ENCODE assay signal across 8 cellular contexts in the genomic region with DNA sequence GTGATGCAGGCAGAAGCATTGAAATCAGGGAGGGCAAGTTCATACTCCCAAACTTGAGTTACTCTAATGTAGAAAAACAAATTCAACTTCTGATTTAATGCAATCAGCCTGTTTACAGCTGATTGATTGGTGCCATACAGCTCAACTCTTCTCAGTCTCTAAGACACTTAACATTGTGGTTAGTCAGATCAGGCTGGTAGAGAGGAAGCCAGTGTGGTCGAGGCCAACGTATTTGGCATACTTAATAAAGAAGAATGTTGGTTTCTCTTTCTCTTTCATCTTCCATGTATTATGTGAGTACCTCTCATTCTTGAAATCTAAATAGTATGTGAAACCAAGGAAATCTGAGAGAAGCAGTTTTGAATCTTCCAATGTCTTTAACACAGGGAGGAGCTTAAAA.
DNase-seq lines count a peak whose midpoint lies in the region; ATAC-seq and TF ChIP-seq lines count a peak whose summit lies in the region.

No MANE protein-coding gene starts in this region.

- H3K4me1 ChIP-seq in CD8-positive, alpha-beta T cell (ENCODE audit: insufficient read depth, low read length) = peaks cover 19% of the 10 kb centered on the region

- H3K4me1 Mint-ChIP-seq in CD8-positive, alpha-beta T cell (ENCODE audit: low read depth) = peaks cover 30% of the 10 kb centered on the region
- peaks cover 29% of the 10 kb centered on the region for H3K4me1 Mint-ChIP-seq in activated T-cell treated with anti-CD3 and anti-CD28 coated beads, Interleukin-2, amount 50 U/mL, for 72 hours (ENCODE audit: low read depth)

- peak; percentile 97 for ATAC-seq in CD8-positive, alpha-beta T cell
- peak; percentile 94 for ATAC-seq in GM21576 (IDR thresholded peaks at IDR 0.05; ENCODE audit: unreplicated experiment)
- ATAC-seq in activated T-cell treated with anti-CD3 and anti-CD28 coated beads, Interleukin-2, amount 50 U/mL, for 72 hours (replicated peaks in 1 of 2) = peak; percentile 99

- CTCF ChIA-PET in CD8-positive, alpha-beta T cell (lab: Charles Lee) = no interaction called here

- no peak for TF ChIP-seq CTCF in CD8-positive, alpha-beta T cell (IDR thresholded peaks at IDR 0.05)
- TF ChIP-seq CTCF in dorsolateral prefrontal cortex (IDR thresholded peaks at IDR 0.05 in 54 of 56, conservative IDR thresholded peaks at IDR 0.05 in 2 of 56; ENCODE audit: low read depth in 1 of 56, partially characterized antibody in 56 of 56) = no peak

- H3K36me3 Mint-ChIP-seq in CD8-positive, alpha-beta T cell = no peaks in the 10 kb centered on the region
- H3K36me3 Mint-ChIP-seq in activated T-cell treated with anti-CD3 and anti-CD28 coated beads, Interleukin-2, amount 50 U/mL, for 72 hours (ENCODE audit: insufficient read depth in 2 of 2) = no peaks in the 10 kb centered on the region

- H3K4me3 Mint-ChIP-seq in CD8-positive, alpha-beta T cell = peak overlapping the region; percentile 44
- H3K4me3 Mint-ChIP-seq in activated T-cell treated with anti-CD3 and anti-CD28 coated beads, Interleukin-2, amount 50 U/mL, for 72 hours = peak overlapping the region; percentile 66 to 76

- H3K27ac ChIP-seq in CD8-positive, alpha-beta T cell (ENCODE audit: low read depth, low read length) = peak overlapping the region; percentile 17
- H3K27ac ChIP-seq in dorsolateral prefrontal cortex = no peak overlapping the region

- H3K27me3 ChIP-seq in CD8-positive, alpha-beta T cell (ENCODE audit: insufficient read depth, low read length) = no peaks in the 10 kb centered on the region
- H3K27me3 ChIP-seq in dorsolateral prefrontal cortex = no peaks in the 10 kb centered on the region

- intact Hi-C loops in CD8-positive, alpha-beta T cell (cut with DNase I, micrococcal nuclease) = no loop called here
- intact Hi-C loops in dorsolateral prefrontal cortex (cut with DNase I) = no loop called here

- H3K9me3 Mint-ChIP-seq in CD8-positive, alpha-beta T cell = no peaks in the 10 kb centered on the region
- H3K9me3 Mint-ChIP-seq in activated T-cell treated with anti-CD3 and anti-CD28 coated beads, Interleukin-2, amount 50 U/mL, for 72 hours = no peaks in the 10 kb centered on the region

- H3K4me3 ChIP-seq in CD8-positive, alpha-beta T cell (ENCODE audit: low read depth, low read length) = no peak overlapping the region
- H3K4me3 ChIP-seq in dorsolateral prefrontal cortex = no peak overlapping the region

- peak; percentile 22 to 75 (median 41) for DNase-seq in CD8-positive, alpha-beta T cell
- DNase-seq in Kasumi-1 (lab: John Stamatoyannopoulos, UW) (peak; percentile 84 to 86), NCI-H2196 (lab: John Stamatoyannopoulos, UW; ENCODE audit: unreplicated experiment) (no peak), inferior parietal cortex (ENCODE audit: extremely low spot score) (no peak), dorsolateral prefrontal cortex (no peak)
- peak; percentile 47 to 59 for DNase-seq in activated T-cell treated with anti-CD3 and anti-CD28 coated beads, Interleukin-2, amount 50 U/mL, for 72 hours
- DNase-seq in stimulated activated CD4-positive, alpha-beta T cell treated with anti-CD3 and anti-CD28 coated beads, Interleukin-1b, Interleukin-23, amount 100 ng/mL, for 48 hours = peak; percentile 40

- H3K9me3 ChIP-seq in CD8-positive, alpha-beta T cell (ENCODE audit: low read length) = no peaks in the 10 kb centered on the region

- POLR2A ChIA-PET in CD8-positive, alpha-beta T cell (lab: Charles Lee) = interaction anchor here (1.2 kb wide), 1 partner anchor 11 kb away, joined by 5 read pairs; no protein-coding TSS in a partner anchor

- H3K36me3 ChIP-seq in CD8-positive, alpha-beta T cell (ENCODE audit: insufficient read depth, low read length) = no peaks in the 10 kb centered on the region

- no peaks in the 10 kb centered on the region for H3K27me3 Mint-ChIP-seq in CD8-positive, alpha-beta T cell (ENCODE audit: low read depth)
- no peaks in the 10 kb centered on the region for H3K27me3 Mint-ChIP-seq in activated T-cell treated with anti-CD3 and anti-CD28 coated beads, Interleukin-2, amount 50 U/mL, for 72 hours (ENCODE audit: low read depth)

- H3K27ac Mint-ChIP-seq in CD8-positive, alpha-beta T cell = peak overlapping the region; percentile 39
- H3K27ac Mint-ChIP-seq in activated T-cell treated with anti-CD3 and anti-CD28 coated beads, Interleukin-2, amount 50 U/mL, for 72 hours = peak overlapping the region; percentile 77

Comparison
In these comparisons a context has a peak if more than half of its experiments do, and no peak if none do; other contexts are left out.
1. DNase-seq: peak in CD8-positive, alpha-beta T cell (7 of 7), Kasumi-1 (2 of 2), activated T-cell treated with anti-CD3 and anti-CD28 coated beads, Interleukin-2, amount 50 U/mL, for 72 hours (2 of 2) and stimulated activated CD4-positive, alpha-beta T cell treated with anti-CD3 and anti-CD28 coated beads, Interleukin-1b, Interleukin-23, amount 100 ng/mL, for 48 hours (single experiment); none in NCI-H2196 (single experiment), inferior parietal cortex (single experiment) and dorsolateral prefrontal cortex (0 of 10).
2. Peak in every context shown above with its lines, with median percentiles within 50 percentile points of each other: ATAC-seq.